Comparison of ENCODE assay signal across 15 cellular contexts in the genomic region with DNA sequence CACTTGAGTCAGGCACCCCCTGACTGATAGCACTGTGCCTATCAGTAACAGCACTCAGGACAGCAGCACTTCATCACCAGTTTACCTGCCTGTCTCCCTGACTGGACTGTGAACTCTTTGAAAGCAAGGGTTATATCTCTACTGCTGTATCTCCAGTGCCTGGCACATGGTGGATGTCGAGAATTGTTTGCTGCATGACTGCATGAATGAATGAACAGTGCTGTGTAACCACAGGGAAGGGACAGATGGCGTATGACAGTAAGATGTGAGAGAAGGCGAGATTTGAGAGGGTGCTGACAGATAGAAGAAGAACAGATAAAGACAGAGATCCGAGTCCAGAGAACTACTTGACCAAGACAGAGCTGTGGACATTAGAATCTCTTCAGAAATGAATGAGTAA. TPM values are rescaled to one million over a fixed set of nuclear protein-coding genes. Genes with fewer than 3 reads are reported as not detected.
DNase-seq lines count a peak whose midpoint lies in the region; ATAC-seq and TF ChIP-seq lines count a peak whose summit lies in the region.
"Had no signal": no experiment of that assay in that cellular context is flagged by ENCODE, and none has a peak within 500 bp of the region (broad histone marks: within the 10 kb centered on the region; RNA-seq: fewer than 3 reads in every experiment).

No MANE protein-coding gene starts in this region.

- H3K27ac ChIP-seq in left ventricle myocardium inferior (replicated peaks) = no peak overlapping the region
- H3K27ac ChIP-seq in neural progenitor cell = no peak overlapping the region
- H3K27ac ChIP-seq: BLaER1 treated with 17β-estradiol and CSF1 and Interleukin-3, amounts not matched to agents 10 nM and 100 nM had no signal

- no peak overlapping the region for H3K9ac ChIP-seq in neural progenitor cell
- H3K9ac ChIP-seq: BLaER1 treated with 17β-estradiol and CSF1 and Interleukin-3, amounts not matched to agents 10 nM and 100 nM had no signal

- H4K20me1 ChIP-seq in neural progenitor cell (ENCODE audit: low read depth) = no peaks in the 10 kb centered on the region

- H3K79me2 ChIP-seq in neural progenitor cell (ENCODE audit: low read depth) = no peaks in the 10 kb centered on the region

- no peak overlapping the region for H3K4me2 ChIP-seq in neural progenitor cell
- H3K4me2 ChIP-seq: BLaER1 treated with 17β-estradiol and CSF1 and Interleukin-3, amounts not matched to agents 10 nM and 100 nM; GM23338 had no signal

- no peaks in the 10 kb centered on the region for H3F3A ChIP-seq in neural progenitor cell (ENCODE audit: low read depth)

- peak overlapping the region; percentile 13 for H3K27ac Mint-ChIP-seq in nephron progenitor cell
- no peak overlapping the region for H3K27ac Mint-ChIP-seq in neural progenitor cell
- H3K27ac Mint-ChIP-seq: GM23338 had no signal

- H3K9me3 ChIP-seq in left ventricle myocardium inferior (replicated peaks) (no peaks in the 10 kb centered on the region), neural progenitor cell (ENCODE audit: low read depth) (no peaks in the 10 kb centered on the region)
- H3K9me3 ChIP-seq: BLaER1 treated with 17β-estradiol and CSF1 and Interleukin-3, amounts not matched to agents 10 nM and 100 nM had no signal

- H3K36me3 ChIP-seq in left ventricle myocardium inferior (peaks cover 99% of the 10 kb centered on the region), neural progenitor cell (peaks cover 11% of the 10 kb centered on the region)

- DNase-seq in left cardiac atrium (no peak), left ventricle myocardium inferior (no peak), cerebellar cortex (ENCODE audit: low spot score) (peak; percentile 87), nephron progenitor cell (no peak), RPMI8226 (no peak), neural progenitor cell (ENCODE audit: low spot score) (no peak)
- DNase-seq: ACHN; CD4-positive, CD25-positive, alpha-beta regulatory T cell; DMS53; H7; IMR-90 had no signal

- ATAC-seq in left cardiac atrium (peak; percentile 30 to 90), HG03571 (IDR thresholded peaks at IDR 0.05; ENCODE audit: unreplicated experiment) (no peak)
- ATAC-seq: GM12878, GM23338 had no signal

- H3K9me3 Mint-ChIP-seq in nephron progenitor cell = no peaks in the 10 kb centered on the region
- no peaks in the 10 kb centered on the region for H3K9me3 Mint-ChIP-seq in neural progenitor cell
- H3K9me3 Mint-ChIP-seq: CD4-positive, CD25-positive, alpha-beta regulatory T cell; GM23338 had no signal

- H3K27me3 Mint-ChIP-seq in nephron progenitor cell (ENCODE audit: low read depth, poor library complexity) (no peaks in the 10 kb centered on the region), neural progenitor cell (ENCODE audit: insufficient read depth, low read depth) (no peaks in the 10 kb centered on the region)
- H3K27me3 Mint-ChIP-seq: CD4-positive, CD25-positive, alpha-beta regulatory T cell had no signal

- intact Hi-C loops in left cardiac atrium (cut with DNase I) (no loop called here), left ventricle myocardium inferior (cut with micrococcal nuclease) (no loop called here)

- H3K4me3 ChIP-seq in left ventricle myocardium inferior (no peak overlapping the region), neural progenitor cell (no peak overlapping the region)
- H3K4me3 ChIP-seq: BLaER1 treated with 17β-estradiol and CSF1 and Interleukin-3, amounts not matched to agents 10 nM and 100 nM; GM12878; GM23338 had no signal

- H3K4me3 Mint-ChIP-seq in nephron progenitor cell (no peak overlapping the region), neural progenitor cell (no peak overlapping the region)
- H3K4me3 Mint-ChIP-seq: CD4-positive, CD25-positive, alpha-beta regulatory T cell; GM23338 had no signal

- H3K27me3 ChIP-seq in left ventricle myocardium inferior (ENCODE audit: low read depth) = no peaks in the 10 kb centered on the region
- H3K27me3 ChIP-seq in neural progenitor cell = no peaks in the 10 kb centered on the region
- H3K27me3 ChIP-seq: BLaER1 treated with 17β-estradiol and CSF1 and Interleukin-3, amounts not matched to agents 10 nM and 100 nM had no signal

- H3K4me1 ChIP-seq in left ventricle myocardium inferior = no peaks in the 10 kb centered on the region
- no peaks in the 10 kb centered on the region for H3K4me1 ChIP-seq in neural progenitor cell

- no peaks in the 10 kb centered on the region for H3K4me1 Mint-ChIP-seq in nephron progenitor cell
- no peaks in the 10 kb centered on the region for H3K4me1 Mint-ChIP-seq in neural progenitor cell
- H3K4me1 Mint-ChIP-seq: GM23338 had no signal

- H3K36me3 Mint-ChIP-seq in nephron progenitor cell (ENCODE audit: low read depth) (peaks cover 48% of the 10 kb centered on the region), neural progenitor cell (peaks cover 11% of the 10 kb centered on the region)

- H2AFZ ChIP-seq in neural progenitor cell (replicated peaks) = no peak overlapping the region
- H2AFZ ChIP-seq: GM23338 had no signal

- TF ChIP-seq CTCF in left ventricle myocardium inferior (IDR thresholded peaks at IDR 0.05; ENCODE audit: borderline replicate concordance) = no peak
- no peak for TF ChIP-seq CTCF in nephron progenitor cell (IDR thresholded peaks at IDR 0.05)
- no peak for TF ChIP-seq CTCF in neural progenitor cell (IDR thresholded peaks at IDR 0.05)

RNA-seq across cellular contexts. Expression of a gene that starts 29.7 kb away (rescaled TPM):
- total RNA-seq in left cardiac atrium (10 to 100 TPM; 12.9 to 13.0 TPM), left ventricle myocardium inferior (14.5 TPM), neural progenitor cell (ENCODE audit: low replicate concordance) (21.3 and 26.5 TPM in 2 replicates)

RNA-seq across cellular contexts. Expression of a gene that starts 29.8 kb away (rescaled TPM):
- total RNA-seq in left cardiac atrium (10 to 100 TPM; 17.7 to 23.7 TPM), left ventricle myocardium inferior (36.6 TPM), neural progenitor cell (ENCODE audit: low replicate concordance) (13.8 and 49.8 TPM in 2 replicates)

RNA-seq across cellular contexts. Expression of a gene that starts 56.9 kb away (rescaled TPM):
- 10 to 100 TPM; 43.7 to 54.0 TPM for total RNA-seq in left cardiac atrium
- 50.0 TPM for total RNA-seq in left ventricle myocardium inferior
- 24.0 and 34.2 TPM in 2 replicates for total RNA-seq in neural progenitor cell (ENCODE audit: low replicate concordance)
